ENCODE assay signal across 33 cellular contexts in genomic region chr1:225860107-225860506, GRCh38. TPM values are rescaled to one million over a fixed set of nuclear protein-coding genes. Genes with fewer than 3 reads are reported as not detected.
"Had no signal": no experiment of that assay in that cellular context is flagged by ENCODE, and none has a peak within 500 bp of the region (broad histone marks: within the 10 kb centered on the region; RNA-seq: fewer than 3 reads in every experiment).

No MANE protein-coding gene starts in this region.

- H3K27ac ChIP-seq: breast epithelium, heart left ventricle, parathyroid adenoma, psoas muscle, stomach, suprapubic skin, tibial nerve, VCaP had no signal

- DNase-seq: activated CD4-positive, alpha-beta memory T cell treated with anti-CD3 and anti-CD28 coated beads for 36 hours; activated CD4-positive, alpha-beta T cell treated with anti-CD3 and anti-CD28 coated beads for 4 hours; activated CD8-positive, alpha-beta memory T cell treated with anti-CD3 and anti-CD28 coated beads, Interleukin-2, amount 50 U/mL, for 4 hours; activated naive CD8-positive, alpha-beta T cell treated with anti-CD3 and anti-CD28 coated beads, Interleukin-2, amount 50 U/mL, for 24 hours; activated T-cell treated with anti-CD3 and anti-CD28 coated beads, Interleukin-2, amount 50 U/mL, for 1 hour; central memory CD4-positive, alpha-beta T cell; endodermal cell; foreskin fibroblast; heart left ventricle; hypothalamus; occipital lobe; stimulated activated CD4-positive, alpha-beta T cell treated with anti-CD3 and anti-CD28 coated beads, Interleukin-1b, Interleukin-23, amount 100 ng/mL, for 48 hours; stimulated activated CD4-positive, alpha-beta T cell treated with anti-CD3 and anti-CD28 coated beads, Interleukin-4, amount 100 ng/mL, for 4 hours; stimulated activated CD8-positive, alpha-beta memory T cell treated with anti-CD3 and anti-CD28 coated beads, Interleukin-4, amount 100 ng/mL, for 48 hours; stimulated activated naive B cell treated with anti-CD40 and anti-IgM and Interleukin-4, amounts not matched to agents 10 μg/mL and 1 μg/mL and 100 μg/mL, for 72 hours; stomach had no signal

- H3K27me3 Mint-ChIP-seq: activated CD4-positive, alpha-beta memory T cell treated with anti-CD3 and anti-CD28 coated beads for 36 hours; activated naive CD8-positive, alpha-beta T cell treated with anti-CD3 and anti-CD28 coated beads, Interleukin-2, amount 50 U/mL, for 24 hours; dendritic cell treated with granulocyte-macrophage colony-stimulating factor and Interleukin-4, amounts not matched to agents 40 ng/mL and 50 ng/mL, for 4 days; stimulated activated naive B cell treated with anti-CD40 and anti-IgM and Interleukin-4, amounts not matched to agents 10 μg/mL and 1 μg/mL and 100 μg/mL, for 72 hours had no signal

- H3K4me3 Mint-ChIP-seq: activated CD4-positive, alpha-beta memory T cell treated with anti-CD3 and anti-CD28 coated beads for 36 hours; activated naive CD8-positive, alpha-beta T cell treated with anti-CD3 and anti-CD28 coated beads, Interleukin-2, amount 50 U/mL, for 24 hours; dendritic cell treated with granulocyte-macrophage colony-stimulating factor and Interleukin-4, amounts not matched to agents 40 ng/mL and 50 ng/mL, for 4 days; endodermal cell; stimulated activated naive B cell treated with anti-CD40 and anti-IgM and Interleukin-4, amounts not matched to agents 10 μg/mL and 1 μg/mL and 100 μg/mL, for 72 hours had no signal

- ATAC-seq: activated naive CD8-positive, alpha-beta T cell treated with anti-CD3 and anti-CD28 coated beads, Interleukin-2, amount 50 U/mL, for 24 hours; esophagus mucosa; heart left ventricle; left lung; mucosa of descending colon; stimulated activated naive B cell treated with anti-CD40 and anti-IgM and Interleukin-4, amounts not matched to agents 10 μg/mL and 1 μg/mL and 100 μg/mL, for 72 hours had no signal

- H3K9me3 Mint-ChIP-seq: activated CD4-positive, alpha-beta memory T cell treated with anti-CD3 and anti-CD28 coated beads for 36 hours; activated naive CD8-positive, alpha-beta T cell treated with anti-CD3 and anti-CD28 coated beads, Interleukin-2, amount 50 U/mL, for 24 hours; activated T-helper 2 cell treated with anti-CD3 and anti-CD28 coated beads, Interferon-gamma antibody, Interleukin-2, Interleukin-4, amounts not matched to agents 10 μg/mL and 5 μg/mL and 100 μg/mL, durations not matched to agents 14 hours and 24 hours and 36 hours; dendritic cell treated with granulocyte-macrophage colony-stimulating factor and Interleukin-4, amounts not matched to agents 40 ng/mL and 50 ng/mL, for 4 days; endodermal cell; stimulated activated naive B cell treated with anti-CD40 and anti-IgM and Interleukin-4, amounts not matched to agents 10 μg/mL and 1 μg/mL and 100 μg/mL, for 72 hours had no signal

- H3K27ac Mint-ChIP-seq: activated CD4-positive, alpha-beta memory T cell treated with anti-CD3 and anti-CD28 coated beads for 36 hours; activated naive CD8-positive, alpha-beta T cell treated with anti-CD3 and anti-CD28 coated beads, Interleukin-2, amount 50 U/mL, for 24 hours; activated T-helper 2 cell treated with anti-CD3 and anti-CD28 coated beads, Interferon-gamma antibody, Interleukin-2, Interleukin-4, amounts not matched to agents 10 μg/mL and 5 μg/mL and 100 μg/mL, durations not matched to agents 14 hours and 24 hours and 36 hours; dendritic cell treated with granulocyte-macrophage colony-stimulating factor and Interleukin-4, amounts not matched to agents 40 ng/mL and 50 ng/mL, for 4 days; endodermal cell; stimulated activated naive B cell treated with anti-CD40 and anti-IgM and Interleukin-4, amounts not matched to agents 10 μg/mL and 1 μg/mL and 100 μg/mL, for 72 hours had no signal

- H3K4me1 Mint-ChIP-seq: endodermal cell had no signal

RNA-seq across cellular contexts. Expression of gene TMEM63A, which starts 22.1 kb away (rescaled TPM):
- polyA plus RNA-seq: neural cell had no signal

RNA-seq across cellular contexts. Expression of gene LEFTY1, which starts 28.8 kb away (rescaled TPM):
- total RNA-seq: activated CD8-positive, alpha-beta memory T cell treated with anti-CD3 and anti-CD28 coated beads for 36 hours; activated T-helper 2 cell treated with anti-CD3 and anti-CD28 coated beads, Interferon-gamma antibody, Interleukin-2, Interleukin-4, amounts not matched to agents 10 μg/mL and 5 μg/mL and 100 μg/mL, durations not matched to agents 14 hours and 24 hours and 36 hours; esophagus mucosa; lung microvascular endothelial cell; mesenteric fat pad; smooth muscle cell; suprapubic skin; T-helper 1 cell treated with Interleukin-12 subunit alpha and Interleukin-12 subunit beta and Interleukin-4 antibody, amounts not matched to agents 30 ng/mL and 1 ng/mL, for 36 hours had no signal
- polyA plus RNA-seq: smooth muscle cell had no signal
